ENCODE assay signal across 24 cellular contexts in the genomic region with DNA sequence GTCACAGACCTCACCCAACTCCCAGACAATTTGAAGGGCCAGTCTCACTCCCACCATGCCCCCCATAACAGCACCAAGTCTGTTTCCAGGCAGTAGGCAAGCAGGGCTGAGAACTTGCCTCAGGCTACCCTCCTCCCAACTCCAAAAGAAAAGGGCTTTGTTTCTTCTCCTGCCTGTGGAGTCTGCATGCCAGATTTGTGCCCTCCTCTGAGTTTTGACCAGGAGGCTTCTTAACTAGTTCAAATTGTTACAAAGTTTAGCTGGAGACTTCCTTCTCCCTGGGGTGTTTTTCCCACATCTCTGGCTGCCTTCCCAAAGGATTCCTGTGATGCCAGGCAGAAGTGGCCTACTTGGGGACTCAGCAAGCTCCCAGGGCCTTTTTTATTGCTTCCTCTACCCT. TPM values are rescaled to one million over a fixed set of nuclear protein-coding genes. Genes with fewer than 3 reads are reported as not detected.
DNase-seq lines count a peak whose midpoint lies in the region; ATAC-seq, FAIRE-seq and TF ChIP-seq lines count a peak whose summit lies in the region.
"Had no signal": no experiment of that assay in that cellular context is flagged by ENCODE, and none has a peak within 500 bp of the region (broad histone marks: within the 10 kb centered on the region; RNA-seq: fewer than 3 reads in every experiment).

No MANE protein-coding gene starts in this region.

- no peaks in the 10 kb centered on the region for H3K27me3 ChIP-seq in K562 (ENCODE audit: control insufficient read depth in 2 of 2, insufficient read depth in 2 of 2, low read length in 2 of 2)

- no peak for TF ChIP-seq EP300 in K562 (IDR thresholded peaks at IDR 0.05; ENCODE audit: low read length)

- CTCF ChIA-PET in K562 (lab: Yijun Ruan, JAX; ENCODE audit: low intra/inter-chr PET ratio) = no interaction called here

- no peak overlapping the region for H3K4me3 ChIP-seq in K562
- H3K4me3 ChIP-seq: BLaER1, GM23248 had no signal

- no peak overlapping the region for H3K27ac ChIP-seq in K562 (ENCODE audit: extremely low read depth, low read depth, low read length)
- H3K27ac ChIP-seq: 22Rv1, BLaER1, C4-2B, GM23248 had no signal

- no peak for TF ChIP-seq POLR2A in K562 (conservative IDR thresholded peaks at IDR 0.05)

- H3K4me2 ChIP-seq in K562 (ENCODE audit: insufficient read depth, low read length) = no peak overlapping the region
- H3K4me2 ChIP-seq: BLaER1 had no signal

- no peak for TF ChIP-seq RAD21 in K562 (CRISPR knock-in tag; conservative IDR thresholded peaks at IDR 0.05 in 1 of 2, IDR thresholded peaks at IDR 0.05 in 1 of 2)

- no peak overlapping the region for H2AFZ ChIP-seq in K562 (ENCODE audit: low read depth, low read length)
- H2AFZ ChIP-seq: GM23248 had no signal

- H3K36me3 ChIP-seq in K562 (ENCODE audit: control insufficient read depth, insufficient read depth, low read length) = no peaks in the 10 kb centered on the region
- H3K36me3 ChIP-seq: BLaER1 had no signal

- no peak for FAIRE-seq in K562 (lab: Jason Lieb, UNC)
- FAIRE-seq: A204.1, D721Med, G401.6, GM12892, GM19239, H1 had no signal

- DNase-seq in COLO829 (ENCODE audit: low spot score) = peak; percentile 42
- DNase-seq in M059J (ENCODE audit: low read depth) = peak; percentile 26
- DNase-seq in SK-MEL-5 (ENCODE audit: low read depth, low spot score) = peak; percentile 75
- no peak for DNase-seq in K562 (ENCODE audit: extremely low read depth in 1 of 4, low spot score in 3 of 4)
- no peak for DNase-seq in NCI-H2196 treated with DMSO at 0.1 percent for 48 hours (lab: John Stamatoyannopoulos, UW; ENCODE audit: unreplicated experiment)
- DNase-seq in SIG-M5 (lab: John Stamatoyannopoulos, UW) = no peak
- DNase-seq in activated effector memory CD4-positive, alpha-beta T cell treated with anti-CD3 and anti-CD28 coated beads, Interleukin-2, amount 50 U/mL, for 16 hours = no peak
- DNase-seq: CD4-positive, CD25-positive, alpha-beta regulatory T cell; CD8-positive, alpha-beta T cell; DMS 273 treated with DMSO at 0.1 percent for 48 hours; DMS79; GM23248; H7; HCEC 1CT had no signal

- H3K4me1 ChIP-seq in K562 (replicated peaks in 1 of 2; ENCODE audit: control insufficient read depth in 2 of 2, insufficient read depth in 2 of 2, low read length in 2 of 2) = no peaks in the 10 kb centered on the region
- H3K4me1 ChIP-seq: BLaER1 had no signal

- H4K20me1 ChIP-seq in K562 (replicated peaks; ENCODE audit: control insufficient read depth, insufficient read depth, low read length) = no peaks in the 10 kb centered on the region
- H4K20me1 ChIP-seq: BLaER1 had no signal

- POLR2A ChIA-PET in K562 (lab: Yijun Ruan, JAX) = no interaction called here

- H3K9ac ChIP-seq in K562 (ENCODE audit: insufficient read depth in 1 of 2, low read depth in 2 of 2, low read length in 2 of 2) = no peak overlapping the region
- H3K9ac ChIP-seq: BLaER1, GM23248 had no signal

- no peaks in the 10 kb centered on the region for H3K79me2 ChIP-seq in K562 (ENCODE audit: control insufficient read depth, insufficient read depth, low read length)

- BruUV-seq in K562 (replicated peaks; lab: Mats Ljungman, UMichigan) = no TSS peak

- ATAC-seq in K562 (no peak), HG03139 (IDR thresholded peaks at IDR 0.05; ENCODE audit: unreplicated experiment) (no peak)
- ATAC-seq: CD8-positive, alpha-beta T cell had no signal

- intact Hi-C loops in K562 (cut with micrococcal nuclease) = no loop called here

- no peaks in the 10 kb centered on the region for H3K9me3 ChIP-seq in K562 (replicated peaks; ENCODE audit: control insufficient read depth, insufficient read depth, low read depth, low read length)

- no peak for TF ChIP-seq CTCF in K562 (IDR thresholded peaks at IDR 0.05 in 2 of 3, conservative IDR thresholded peaks at IDR 0.05 in 1 of 3; ENCODE audit: insufficient read depth in 2 of 3, low read depth in 1 of 3, low read length in 3 of 3)

- H3K9me1 ChIP-seq in K562 (ENCODE audit: control insufficient read depth, insufficient read depth, low read length) = no peaks in the 10 kb centered on the region

- in situ Hi-C loops in SK-MEL-5 (cut with HindIII; ENCODE audit: low pct_unique_long_range_greater_than_20kb, low sequenced_read_pairs) (no loop called here), K562 (cut with MboI) (no loop called here)

TF ChIP-seq in K562, 482 proteins besides CTCF, POLR2A, EP300 and RAD21:
- TF ChIP-seq ZFP36 (IDR thresholded peaks at IDR 0.05; ENCODE audit: low read depth, low read length, partially characterized antibody) (peak; percentile 19), SRSF1 (IDR thresholded peaks at IDR 0.05; ENCODE audit: low read depth, low read length) (no peak), ZNF41 (CRISPR knock-in tag; conservative IDR thresholded peaks at IDR 0.05) (no peak), CSDE1 (IDR thresholded peaks at IDR 0.05) (no peak), ZKSCAN8 (CRISPR knock-in tag; IDR thresholded peaks at IDR 0.05) (no peak), EWSR1 (IDR thresholded peaks at IDR 0.05; ENCODE audit: borderline replicate concordance, low read depth, partially characterized antibody) (no peak)

RNA-seq across cellular contexts. Expression of a gene that starts 29.6 kb away (rescaled TPM):
- total RNA-seq in M059J (2014; rRNA removed; shearing (Covaris generic)) = 10.0 and 18.1 TPM in 2 replicates
- 20.2 and 27.3 TPM in 2 replicates for total RNA-seq in SK-MEL-5 (2014; rRNA removed; shearing (Covaris generic))
- polyA plus RNA-seq in SK-MEL-5 (2015; cell fraction: cytosol; rRNA removed) = 24.5 and 30.3 TPM in 2 replicates
- 6.0 and 13.0 TPM in 2 replicates for polyA plus RNA-seq in SK-MEL-5 (2015; cell fraction: nucleus; rRNA removed)
- total RNA-seq in K562 (2011; cell fraction: chromatin; rRNA removed; ENCODE audit: low replicate concordance) = 2.2 and 8.4 TPM in 2 replicates
- 2.8 and 3.3 TPM in 2 replicates for total RNA-seq in K562 (2011; cell fraction: nucleolus; rRNA removed)
- total RNA-seq in K562 (2011; cell fraction: nucleoplasm; rRNA removed) = 3.1 and 3.5 TPM in 2 replicates
- total RNA-seq in K562 (2014; rRNA removed) = 8.2 and 8.8 TPM in 2 replicates
- total RNA-seq in K562 (2014; rRNA removed; fragmentation: Illumina TruSeq; extraction: Trizol) = 14.8 and 18.8 TPM in 2 replicates
- 15.9 and 17.1 TPM in 2 replicates for total RNA-seq in K562 (2015; rRNA removed; fragmentation: Illumina TruSeq; extraction: Trizol)
- 12.3 and 14.7 TPM in 2 replicates for total RNA-seq in K562 (2021)
- 10.9 and 18.8 TPM in 2 replicates for polyA plus RNA-seq in K562 (2011; rRNA removed)
- polyA plus RNA-seq in K562 (2011; cell fraction: cytosol; rRNA removed) = 10.3 and 14.3 TPM in 2 replicates
- polyA plus RNA-seq in K562 (2011; cell fraction: nucleus; rRNA removed) = 5.0 and 5.3 TPM in 2 replicates
- 11.7 and 28.9 TPM in 2 replicates for polyA plus RNA-seq in K562 (2012)
- polyA plus RNA-seq in K562 (2014; fragmentation: Illumina TruSeq; extraction: Trizol) = 28.6 and 33.8 TPM in 2 replicates
- polyA plus RNA-seq in K562 (2014; fragmentation: Nextera tagmentation; extraction: Ambion mirVana) = 10 to 100 TPM; 46.3 to 46.9 TPM
- 15.7 and 16.1 TPM in 2 replicates for polyA plus RNA-seq in K562 (2014; rRNA removed)
- 12.6 and 13.1 TPM in 2 replicates for polyA minus RNA-seq in K562 (2011; rRNA and poly(A)+ RNA removed)
- 6.5 and 6.9 TPM in 2 replicates for polyA minus RNA-seq in K562 (2011; cell fraction: cytosol; rRNA and poly(A)+ RNA removed)
- 2.7 and 4.3 TPM in 2 replicates for polyA minus RNA-seq in K562 (2011; cell fraction: nucleus; rRNA and poly(A)+ RNA removed)

Comparison
In these comparisons a context has a peak if more than half of its experiments do, and no peak if none do; other contexts are left out.
1. DNase-seq: peak in COLO829 (single experiment), M059J (single experiment) and SK-MEL-5 (single experiment); none in K562 (0 of 4), NCI-H2196 treated with DMSO at 0.1 percent for 48 hours (single experiment), SIG-M5 (single experiment) and activated effector memory CD4-positive, alpha-beta T cell treated with anti-CD3 and anti-CD28 coated beads, Interleukin-2, amount 50 U/mL, for 16 hours (single experiment).